In genomic region chr12:97404549-97404948, GRCh38 we compare ENCODE assay signal across 9 cellular contexts. TPM values are rescaled to one million over a fixed set of nuclear protein-coding genes. Genes with fewer than 3 reads are reported as not detected.
DNase-seq lines count a peak whose midpoint lies in the region; ATAC-seq, FAIRE-seq and TF ChIP-seq lines count a peak whose summit lies in the region.
"Had no signal": no experiment of that assay in that cellular context is flagged by ENCODE, and none has a peak within 500 bp of the region (broad histone marks: within the 10 kb centered on the region; RNA-seq: fewer than 3 reads in every experiment).

No MANE protein-coding gene starts in this region.

- H3K27me3 ChIP-seq in AG04450 (ENCODE audit: control insufficient read depth, insufficient read depth, low read length) = no peaks in the 10 kb centered on the region

- H3K9me3 ChIP-seq in AG04450 (ENCODE audit: control insufficient read depth, insufficient read depth, low read length) = peaks cover 6% of the 10 kb centered on the region; the same call in 1 of the 2 replicates

- peak; percentile 92 for ATAC-seq in GM18498 (IDR thresholded peaks at IDR 0.05; ENCODE audit: unreplicated experiment)
- peak; percentile 89 for ATAC-seq in HG02623 (IDR thresholded peaks at IDR 0.05; ENCODE audit: unreplicated experiment)
- ATAC-seq in effector memory CD8-positive, alpha-beta T cell (replicated peaks) = no peak

- POLR2A ChIA-PET in AG04450 (lab: Yijun Ruan, JAX) = no interaction called here

- no peak overlapping the region for H3K27ac Mint-ChIP-seq in effector memory CD8-positive, alpha-beta T cell

- H3K4me3 ChIP-seq in AG04450 (ENCODE audit: low read depth, low read length) = no peak overlapping the region

- H3K4me3 Mint-ChIP-seq in effector memory CD8-positive, alpha-beta T cell = no peak overlapping the region

- H3K4me1 Mint-ChIP-seq in effector memory CD8-positive, alpha-beta T cell (ENCODE audit: low read depth in 2 of 2) = no peaks in the 10 kb centered on the region

- CTCF ChIA-PET in AG04450 (lab: Charles Lee) = interaction anchor here (0.7 to 1.4 kb wide), 3 partner anchors 9 to 825 kb away, joined by 3 to 5 read pairs (median 4); no protein-coding TSS in a partner anchor

- H3K36me3 Mint-ChIP-seq in effector memory CD8-positive, alpha-beta T cell (ENCODE audit: insufficient read depth) = peaks cover 3% of the 10 kb centered on the region

- no peak for DNase-seq in AG04450 (ENCODE audit: low read depth, low spot score)
- peak; percentile 10 for DNase-seq in MV-4-11 (lab: John Stamatoyannopoulos, UW)
- peak; percentile 57 for DNase-seq in SHP77 treated with DMSO at 0.1 percent for 48 hours (lab: John Stamatoyannopoulos, UW)
- DNase-seq in frontal cortex (ENCODE audit: low spot score in 2 of 2) = peak; percentile 2 to 8
- peak; percentile 1 for DNase-seq in pulmonary artery endothelial cell (ENCODE audit: low read depth, low spot score)
- DNase-seq in effector memory CD8-positive, alpha-beta T cell = no peak

- peak; percentile 8 for FAIRE-seq in frontal cortex (lab: Jason Lieb, UNC)

- no peaks in the 10 kb centered on the region for H3K9me3 Mint-ChIP-seq in effector memory CD8-positive, alpha-beta T cell

- H3K27me3 Mint-ChIP-seq in effector memory CD8-positive, alpha-beta T cell = no peaks in the 10 kb centered on the region

- no peak overlapping the region for H3K27ac ChIP-seq in AG04450 (ENCODE audit: low read depth, low read length)

- peak; percentile 41 for TF ChIP-seq CTCF in AG04450 (IDR thresholded peaks at IDR 0.05; ENCODE audit: low read depth, low read length)

RNA-seq across cellular contexts. Expression of gene RMST, which starts 58.1 kb away (rescaled TPM):
- polyA plus RNA-seq in AG04450 (2011; rRNA removed) = not detected in 2 replicates
- not detected in 2 replicates for polyA minus RNA-seq in AG04450 (2011; rRNA and poly(A)+ RNA removed)
- total RNA-seq in frontal cortex = 154 TPM
- 0.07 TPM in 1 of 2 replicates, not detected in the other for total RNA-seq in pulmonary artery endothelial cell
- total RNA-seq: glomerular endothelial cell had no signal

Comparison
In these comparisons a context has a peak if more than half of its experiments do, and no peak if none do; other contexts are left out.
1. DNase-seq: peak in MV-4-11 (single experiment), SHP77 treated with DMSO at 0.1 percent for 48 hours (single experiment), frontal cortex (2 of 2) and pulmonary artery endothelial cell (single experiment); none in AG04450 (single experiment) and effector memory CD8-positive, alpha-beta T cell (0 of 3).
2. RNA of gene RMST, which starts 58.1 kb away (total RNA-seq): 154 TPM in frontal cortex (single experiment); 0.07 TPM in pulmonary artery endothelial cell; every median in the first group is over 100 times any median in the second.